Comparison of ENCODE assay signal across 37 cellular contexts in the genomic region with DNA sequence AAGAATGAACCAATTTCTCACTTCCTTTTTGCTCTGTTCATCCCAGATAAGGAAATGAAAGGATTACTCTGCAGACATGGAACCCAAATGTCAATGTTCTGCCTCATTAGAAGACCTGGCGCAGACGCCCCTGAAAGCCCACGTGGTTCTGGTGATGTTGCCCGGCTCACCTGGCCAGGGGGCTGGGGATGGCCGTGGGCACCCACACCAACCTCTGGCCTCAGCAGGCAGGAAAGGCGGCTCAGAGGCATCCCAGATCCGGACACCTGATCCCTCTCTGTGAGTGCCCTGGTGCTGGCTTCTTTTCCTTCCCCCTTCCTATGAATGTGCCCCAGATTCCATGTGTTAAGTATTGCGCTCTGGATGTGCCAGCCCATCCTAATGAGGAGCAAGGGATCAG. TPM values are rescaled to one million over a fixed set of nuclear protein-coding genes. Genes with fewer than 3 reads are reported as not detected.
"Had no signal": no experiment of that assay in that cellular context is flagged by ENCODE, and none has a peak within 500 bp of the region (broad histone marks: within the 10 kb centered on the region; RNA-seq: fewer than 3 reads in every experiment).

No MANE protein-coding gene starts in this region.

- ATAC-seq: activated CD4-positive, alpha-beta T cell treated with anti-CD3 and anti-CD28 coated beads for 36 hours; activated CD4-positive, CD25-positive, alpha-beta regulatory T cell treated with anti-CD3 and anti-CD28 coated beads, Interleukin-2, amount 50 U/mL, for 24 hours; activated CD8-positive, alpha-beta memory T cell treated with anti-CD3 and anti-CD28 coated beads, Interleukin-2, amount 10 ng/mL, durations not matched to agents 7 days and 5 days; activated CD8-positive, alpha-beta T cell treated with anti-CD3 and anti-CD28 coated beads, Interleukin-2, amount 10 ng/mL, durations not matched to agents 7 days and 5 days; activated naive CD8-positive, alpha-beta T cell treated with anti-CD3 and anti-CD28 coated beads, Interleukin-2, amount 50 U/mL, for 24 hours; WTC11 had no signal

- H3K36me3 ChIP-seq: ascending aorta, brain microvascular endothelial cell, breast epithelium, WERI-Rb-1 had no signal

- H3K9me3 Mint-ChIP-seq: activated naive CD4-positive, alpha-beta T cell treated with anti-CD3 and anti-CD28 coated beads, Interleukin-2, amount 50 U/mL, for 24 hours had no signal

- H3K27ac Mint-ChIP-seq: activated CD4-positive, alpha-beta memory T cell treated with anti-CD3 and anti-CD28 coated beads, Interleukin-2, amount 10 ng/mL, durations not matched to agents 7 days and 5 days; activated CD4-positive, alpha-beta T cell treated with anti-CD3 and anti-CD28 coated beads for 36 hours; activated CD4-positive, alpha-beta T cell treated with anti-CD3 and anti-CD28 coated beads, Interleukin-2, amount 10 ng/mL, durations not matched to agents 7 days and 5 days; activated CD8-positive, alpha-beta memory T cell treated with anti-CD3 and anti-CD28 coated beads, Interleukin-2, amount 10 ng/mL, durations not matched to agents 7 days and 5 days; activated CD8-positive, alpha-beta T cell treated with anti-CD3 and anti-CD28 coated beads, Interleukin-2, amount 10 ng/mL, durations not matched to agents 7 days and 5 days; activated naive CD4-positive, alpha-beta T cell treated with anti-CD3 and anti-CD28 coated beads, Interleukin-2, amount 10 ng/mL, durations not matched to agents 7 days and 5 days; activated naive CD4-positive, alpha-beta T cell treated with anti-CD3 and anti-CD28 coated beads, Interleukin-2, amount 50 U/mL, for 24 hours; activated naive CD8-positive, alpha-beta T cell; activated naive CD8-positive, alpha-beta T cell treated with anti-CD3 and anti-CD28 coated beads, Interleukin-2, amount 10 ng/mL, durations not matched to agents 7 days and 5 days; activated naive CD8-positive, alpha-beta T cell treated with anti-CD3 and anti-CD28 coated beads, Interleukin-2, amount 50 U/mL, for 24 hours; activated T-cell treated with anti-CD3 and anti-CD28 coated beads, Interleukin-2, amount 50 U/mL, for 24 hours; activated T-helper 2 cell treated with anti-CD3 and anti-CD28 coated beads, Interferon-gamma antibody, Interleukin-2, Interleukin-4, amounts not matched to agents 10 μg/mL and 5 μg/mL and 100 μg/mL, durations not matched to agents 14 hours and 24 hours and 36 hours; T-helper 1 cell treated with Interleukin-12 subunit alpha and Interleukin-12 subunit beta and Interleukin-4 antibody, amounts not matched to agents 30 μg/mL and 1 μg/mL, for 36 hours; T-helper 2 cell treated with Interferon-gamma antibody and Interleukin-4, amounts not matched to agents 5 μg/mL and 100 μg/mL, for 36 hours; WTC11 had no signal

- H3K4me3 ChIP-seq: ascending aorta, breast epithelium had no signal

- H3K27me3 ChIP-seq: ascending aorta, brain microvascular endothelial cell, breast epithelium had no signal

- H3K4me1 Mint-ChIP-seq: activated CD4-positive, alpha-beta memory T cell treated with anti-CD3 and anti-CD28 coated beads, Interleukin-2, amount 10 ng/mL, durations not matched to agents 7 days and 5 days; activated CD4-positive, alpha-beta T cell treated with anti-CD3 and anti-CD28 coated beads for 36 hours; activated CD4-positive, alpha-beta T cell treated with anti-CD3 and anti-CD28 coated beads, Interleukin-2, amount 10 ng/mL, durations not matched to agents 7 days and 5 days; activated CD8-positive, alpha-beta memory T cell treated with anti-CD3 and anti-CD28 coated beads, Interleukin-2, amount 10 ng/mL, durations not matched to agents 7 days and 5 days; activated naive CD4-positive, alpha-beta T cell treated with anti-CD3 and anti-CD28 coated beads, Interleukin-2, amount 10 ng/mL, durations not matched to agents 7 days and 5 days; activated naive CD4-positive, alpha-beta T cell treated with anti-CD3 and anti-CD28 coated beads, Interleukin-2, amount 50 U/mL, for 24 hours; activated naive CD8-positive, alpha-beta T cell treated with anti-CD3 and anti-CD28 coated beads, Interleukin-2, amount 10 ng/mL, durations not matched to agents 7 days and 5 days; activated naive CD8-positive, alpha-beta T cell treated with anti-CD3 and anti-CD28 coated beads, Interleukin-2, amount 50 U/mL, for 24 hours; WTC11 had no signal

- H3K4me1 ChIP-seq: ascending aorta, breast epithelium had no signal

- H3K36me3 Mint-ChIP-seq: activated naive CD4-positive, alpha-beta T cell treated with anti-CD3 and anti-CD28 coated beads, Interleukin-2, amount 50 U/mL, for 24 hours; activated naive CD8-positive, alpha-beta T cell had no signal

- H3K9me3 ChIP-seq: ascending aorta had no signal

- H3K27me3 Mint-ChIP-seq: activated CD4-positive, alpha-beta memory T cell treated with anti-CD3 and anti-CD28 coated beads, Interleukin-2, amount 10 ng/mL, durations not matched to agents 7 days and 5 days; activated CD4-positive, alpha-beta T cell treated with anti-CD3 and anti-CD28 coated beads for 36 hours; activated CD4-positive, alpha-beta T cell treated with anti-CD3 and anti-CD28 coated beads, Interleukin-2, amount 10 ng/mL, durations not matched to agents 7 days and 5 days; activated CD8-positive, alpha-beta memory T cell treated with anti-CD3 and anti-CD28 coated beads, Interleukin-2, amount 10 ng/mL, durations not matched to agents 7 days and 5 days; activated naive CD4-positive, alpha-beta T cell treated with anti-CD3 and anti-CD28 coated beads, Interleukin-2, amount 10 ng/mL, durations not matched to agents 7 days and 5 days; activated naive CD4-positive, alpha-beta T cell treated with anti-CD3 and anti-CD28 coated beads, Interleukin-2, amount 50 U/mL, for 24 hours; activated naive CD8-positive, alpha-beta T cell; activated naive CD8-positive, alpha-beta T cell treated with anti-CD3 and anti-CD28 coated beads, Interleukin-2, amount 10 ng/mL, durations not matched to agents 7 days and 5 days; activated naive CD8-positive, alpha-beta T cell treated with anti-CD3 and anti-CD28 coated beads, Interleukin-2, amount 50 U/mL, for 24 hours; activated T-cell treated with anti-CD3 and anti-CD28 coated beads, Interleukin-2, amount 50 U/mL, for 24 hours had no signal

- DNase-seq: activated CD4-positive, alpha-beta memory T cell treated with anti-CD3 and anti-CD28 coated beads, Interleukin-2, amount 10 ng/mL, durations not matched to agents 7 days and 5 days; activated CD4-positive, alpha-beta T cell treated with anti-CD3 and anti-CD28 coated beads for 1 hour; activated CD4-positive, alpha-beta T cell treated with anti-CD3 and anti-CD28 coated beads for 36 hours; activated CD4-positive, alpha-beta T cell treated with anti-CD3 and anti-CD28 coated beads for 48 hours; activated CD4-positive, alpha-beta T cell treated with anti-CD3 and anti-CD28 coated beads, Interleukin-2, amount 10 ng/mL, durations not matched to agents 7 days and 5 days; activated CD4-positive, alpha-beta T cell treated with anti-CD3 and anti-CD28 coated beads, Interleukin-2, amount 50 U/mL, for 48 hours; activated CD4-positive, CD25-positive, alpha-beta regulatory T cell; activated CD8-positive, alpha-beta memory T cell treated with anti-CD3 and anti-CD28 coated beads for 24 hours; activated CD8-positive, alpha-beta memory T cell treated with anti-CD3 and anti-CD28 coated beads, Interleukin-2, amount 10 ng/mL, durations not matched to agents 7 days and 5 days; activated CD8-positive, alpha-beta memory T cell treated with anti-CD3 and anti-CD28 coated beads, Interleukin-2, amount 50 U/mL, for 48 hours; activated CD8-positive, alpha-beta T cell treated with anti-CD3 and anti-CD28 coated beads, Interleukin-2, amount 10 ng/mL, durations not matched to agents 7 days and 5 days; activated effector memory CD4-positive, alpha-beta T cell treated with Interleukin-2 at 50 U/mL for 16 hours; activated gamma-delta T cell; activated naive CD4-positive, alpha-beta T cell treated with anti-CD3 and anti-CD28 coated beads, Interleukin-2, amount 10 ng/mL, durations not matched to agents 7 days and 5 days; activated naive CD4-positive, alpha-beta T cell treated with Interleukin-2 at 50 U/mL for 16 hours; activated naive CD8-positive, alpha-beta T cell treated with anti-CD3 and anti-CD28 coated beads, Interleukin-2, amount 10 ng/mL, durations not matched to agents 7 days and 5 days; activated naive CD8-positive, alpha-beta T cell treated with anti-CD3 and anti-CD28 coated beads, Interleukin-2, amount 50 U/mL, for 24 hours; activated T-cell treated with anti-CD3 and anti-CD28 coated beads, Interleukin-2, amount 50 U/mL, for 24 hours; activated T-cell treated with anti-CD3 and anti-CD28 coated beads, Interleukin-2, amount 50 U/mL, for 48 hours; amygdala; anterior cingulate cortex; brain microvascular endothelial cell; central memory CD4-positive, alpha-beta T cell; T-helper 1 cell; T-helper 2 cell; T-helper 9 cell; WERI-Rb-1 had no signal

- H3K4me3 Mint-ChIP-seq: activated CD4-positive, alpha-beta memory T cell treated with anti-CD3 and anti-CD28 coated beads, Interleukin-2, amount 10 ng/mL, durations not matched to agents 7 days and 5 days; activated CD4-positive, alpha-beta T cell treated with anti-CD3 and anti-CD28 coated beads for 36 hours; activated CD4-positive, alpha-beta T cell treated with anti-CD3 and anti-CD28 coated beads, Interleukin-2, amount 10 ng/mL, durations not matched to agents 7 days and 5 days; activated CD8-positive, alpha-beta memory T cell treated with anti-CD3 and anti-CD28 coated beads, Interleukin-2, amount 10 ng/mL, durations not matched to agents 7 days and 5 days; activated CD8-positive, alpha-beta T cell treated with anti-CD3 and anti-CD28 coated beads, Interleukin-2, amount 10 ng/mL, durations not matched to agents 7 days and 5 days; activated naive CD4-positive, alpha-beta T cell treated with anti-CD3 and anti-CD28 coated beads, Interleukin-2, amount 10 ng/mL, durations not matched to agents 7 days and 5 days; activated naive CD4-positive, alpha-beta T cell treated with anti-CD3 and anti-CD28 coated beads, Interleukin-2, amount 50 U/mL, for 24 hours; activated naive CD8-positive, alpha-beta T cell; activated naive CD8-positive, alpha-beta T cell treated with anti-CD3 and anti-CD28 coated beads, Interleukin-2, amount 10 ng/mL, durations not matched to agents 7 days and 5 days; activated naive CD8-positive, alpha-beta T cell treated with anti-CD3 and anti-CD28 coated beads, Interleukin-2, amount 50 U/mL, for 24 hours; activated T-cell treated with anti-CD3 and anti-CD28 coated beads, Interleukin-2, amount 50 U/mL, for 24 hours; T-helper 1 cell treated with Interleukin-12 subunit alpha and Interleukin-12 subunit beta and Interleukin-4 antibody, amounts not matched to agents 30 μg/mL and 1 μg/mL, for 36 hours; T-helper 2 cell treated with Interferon-gamma antibody and Interleukin-4, amounts not matched to agents 5 μg/mL and 100 μg/mL, for 36 hours; WTC11 had no signal

- H3K27ac ChIP-seq: ascending aorta, brain microvascular endothelial cell, breast epithelium, WERI-Rb-1 had no signal

RNA-seq across cellular contexts. Expression of gene CDH4, which starts 33.6 kb away (rescaled TPM):
- total RNA-seq: activated CD4-positive, alpha-beta T cell treated with anti-CD3 and anti-CD28 coated beads for 36 hours; activated CD4-positive, alpha-beta T cell treated with anti-CD3 and anti-CD28 coated beads, Interleukin-2, amount 10 ng/mL, durations not matched to agents 7 days and 5 days; activated T-helper 2 cell treated with anti-CD3 and anti-CD28 coated beads, Interferon-gamma antibody, Interleukin-2, Interleukin-4, amounts not matched to agents 10 μg/mL and 5 μg/mL and 100 μg/mL, durations not matched to agents 14 hours and 24 hours and 36 hours; ascending aorta; cardiac septum had no signal
